13 cellular contexts compared by ENCODE assay signal in genomic region chr6:34922177-34922663, GRCh38.
DNase-seq lines count a peak whose midpoint lies in the region; ATAC-seq and TF ChIP-seq lines count a peak whose summit lies in the region.
"Had no signal": no experiment of that assay in that cellular context is flagged by ENCODE, and none has a peak within 500 bp of the region (broad histone marks: within the 10 kb centered on the region; RNA-seq: fewer than 3 reads in every experiment).

No MANE protein-coding gene starts in this region.

- no peaks in the 10 kb centered on the region for H3K27me3 Mint-ChIP-seq in stimulated activated naive CD8-positive, alpha-beta T cell treated with anti-CD3 and anti-CD28 coated beads, Interleukin-15, amount 100 ng/mL, for 72 hours
- H3K27me3 Mint-ChIP-seq: stimulated activated naive CD8-positive, alpha-beta T cell treated with anti-CD3 and anti-CD28 coated beads, Interleukin-15, Interleukin-2, amounts not matched to agents 100 ng/mL and 50 ng/mL, for 24 hours had no signal

- TF ChIP-seq CTCF in RWPE2 (IDR thresholded peaks at IDR 0.05; ENCODE audit: poor library complexity, severe bottlenecking) (no peak), fibroblast of pulmonary artery (IDR thresholded peaks at IDR 0.05; ENCODE audit: low read length, missing control alignments) (no peak)

- no peak overlapping the region for H3K4me3 Mint-ChIP-seq in stimulated activated naive CD8-positive, alpha-beta T cell treated with anti-CD3 and anti-CD28 coated beads, Interleukin-15, amount 100 ng/mL, for 72 hours
- H3K4me3 Mint-ChIP-seq: activated naive CD8-positive, alpha-beta T cell treated with anti-CD3 and anti-CD28 coated beads, Interleukin-2, amount 10 ng/mL, durations not matched to agents 7 days and 5 days; stimulated activated naive CD8-positive, alpha-beta T cell treated with anti-CD3 and anti-CD28 coated beads, Interleukin-15, Interleukin-2, amounts not matched to agents 100 ng/mL and 50 ng/mL, for 24 hours had no signal

- no peak overlapping the region for H3K27ac Mint-ChIP-seq in stimulated activated naive CD8-positive, alpha-beta T cell treated with anti-CD3 and anti-CD28 coated beads, Interleukin-15, amount 100 ng/mL, for 72 hours
- H3K27ac Mint-ChIP-seq: activated naive CD8-positive, alpha-beta T cell treated with anti-CD3 and anti-CD28 coated beads, Interleukin-2, amount 10 ng/mL, durations not matched to agents 7 days and 5 days; stimulated activated naive CD8-positive, alpha-beta T cell treated with anti-CD3 and anti-CD28 coated beads, Interleukin-15, Interleukin-2, amounts not matched to agents 100 ng/mL and 50 ng/mL, for 24 hours had no signal

- H3K9me3 Mint-ChIP-seq in stimulated activated naive CD8-positive, alpha-beta T cell treated with anti-CD3 and anti-CD28 coated beads, Interleukin-15, amount 100 ng/mL, for 72 hours = no peaks in the 10 kb centered on the region
- H3K9me3 Mint-ChIP-seq: activated naive CD8-positive, alpha-beta T cell treated with anti-CD3 and anti-CD28 coated beads, Interleukin-2, amount 10 ng/mL, durations not matched to agents 7 days and 5 days; stimulated activated naive CD8-positive, alpha-beta T cell treated with anti-CD3 and anti-CD28 coated beads, Interleukin-15, Interleukin-2, amounts not matched to agents 100 ng/mL and 50 ng/mL, for 24 hours had no signal

- peaks cover 11% of the 10 kb centered on the region for H3K4me1 ChIP-seq in RWPE2 (ENCODE audit: insufficient read depth, poor library complexity, severe bottlenecking)

- ATAC-seq in stimulated activated naive CD8-positive, alpha-beta T cell treated with anti-CD3 and anti-CD28 coated beads, Interleukin-15, Interleukin-2, amounts not matched to agents 100 U/mL and 50 U/mL, for 24 hours = peak; percentile 52
- no peak for ATAC-seq in stimulated activated naive CD8-positive, alpha-beta T cell treated with anti-CD3 and anti-CD28 coated beads, Interleukin-15, amount 100 ng/mL, for 72 hours
- ATAC-seq in RWPE2 (ENCODE audit: low read depth) (peak; percentile 82), HG03175 (IDR thresholded peaks at IDR 0.05; ENCODE audit: unreplicated experiment) (no peak), GM21447 (IDR thresholded peaks at IDR 0.05; ENCODE audit: unreplicated experiment) (no peak)

- H3K4me1 Mint-ChIP-seq in stimulated activated naive CD8-positive, alpha-beta T cell treated with anti-CD3 and anti-CD28 coated beads, Interleukin-15, amount 100 ng/mL, for 72 hours = peaks cover 7% of the 10 kb centered on the region

- H3K9me3 ChIP-seq in RWPE2 (ENCODE audit: severe bottlenecking) = no peaks in the 10 kb centered on the region

- no peak overlapping the region for H3K27ac ChIP-seq in RWPE2 (ENCODE audit: poor library complexity, severe bottlenecking)

- H3K27me3 ChIP-seq in RWPE2 (ENCODE audit: insufficient read depth, poor library complexity, severe bottlenecking) = no peaks in the 10 kb centered on the region

- DNase-seq in stimulated activated naive CD8-positive, alpha-beta T cell treated with anti-CD3 and anti-CD28 coated beads, Interleukin-15, Interleukin-2, amounts not matched to agents 100 U/mL and 50 U/mL, for 24 hours = no peak
- DNase-seq in stimulated activated naive CD8-positive, alpha-beta T cell treated with anti-CD3 and anti-CD28 coated beads, Interleukin-15, amount 100 ng/mL, for 72 hours = no peak
- DNase-seq in RWPE2 (ENCODE audit: low spot score) (no peak), fibroblast of pulmonary artery (ENCODE audit: low read depth) (peak; percentile 77), NCI-H2107 (lab: John Stamatoyannopoulos, UW) (no peak), middle frontal gyrus (ENCODE audit: extremely low spot score, low spot score) (no peak)
- DNase-seq: activated naive CD8-positive, alpha-beta T cell treated with anti-CD3 and anti-CD28 coated beads, Interleukin-2, amount 10 ng/mL, durations not matched to agents 7 days and 5 days; H7; left cardiac atrium; NCI-H526 treated with DMSO at 0.1 percent for 48 hours had no signal

- H3K4me3 ChIP-seq in RWPE2 (ENCODE audit: severe bottlenecking) (no peak overlapping the region), fibroblast of pulmonary artery (replicated peaks; ENCODE audit: low read depth, low read length) (no peak overlapping the region)

- no peaks in the 10 kb centered on the region for H3K36me3 ChIP-seq in RWPE2 (ENCODE audit: low read depth)

Comparison
In these comparisons a context has a peak if more than half of its experiments do, and no peak if none do; other contexts are left out.
1. ATAC-seq: peak in stimulated activated naive CD8-positive, alpha-beta T cell treated with anti-CD3 and anti-CD28 coated beads, Interleukin-15, Interleukin-2, amounts not matched to agents 100 U/mL and 50 U/mL, for 24 hours (single experiment) and RWPE2 (single experiment); none in stimulated activated naive CD8-positive, alpha-beta T cell treated with anti-CD3 and anti-CD28 coated beads, Interleukin-15, amount 100 ng/mL, for 72 hours (single experiment), HG03175 (single experiment) and GM21447 (single experiment).